In genomic region chr2:128433911-128434550, GRCh38 we compare ENCODE assay signal across 22 cellular contexts.
"Had no signal": no experiment of that assay in that cellular context is flagged by ENCODE, and none has a peak within 500 bp of the region (broad histone marks: within the 10 kb centered on the region; RNA-seq: fewer than 3 reads in every experiment).

No MANE protein-coding gene starts in this region.

- H3K27ac Mint-ChIP-seq: activated CD4-positive, alpha-beta T cell treated with anti-CD3 and anti-CD28 coated beads, Interleukin-2, amount 10 ng/mL, durations not matched to agents 24 days and 14 days; activated CD8-positive, alpha-beta T cell treated with anti-CD3 and anti-CD28 coated beads for 36 hours; activated naive CD4-positive, alpha-beta T cell treated with anti-CD3 and anti-CD28 coated beads, Interleukin-2, amount 50 U/mL, for 24 hours; dendritic cell treated with granulocyte-macrophage colony-stimulating factor and Interleukin-4, amounts not matched to agents 40 ng/mL and 50 ng/mL, for 4 days; immature natural killer cell; naive thymus-derived CD4-positive, alpha-beta T cell; T-helper 2 cell treated with Interferon-gamma antibody and Interleukin-4, amounts not matched to agents 5 μg/mL and 100 μg/mL, for 36 hours had no signal

- H3K36me3 ChIP-seq: adrenal gland, breast epithelium, esophagus squamous epithelium, upper lobe of left lung had no signal

- H3K4me1 ChIP-seq: adrenal gland, breast epithelium, esophagus squamous epithelium, upper lobe of left lung had no signal

- H3K4me3 ChIP-seq: adrenal gland, breast epithelium, esophagus squamous epithelium, upper lobe of left lung had no signal

- DNase-seq: activated CD4-positive, alpha-beta T cell treated with anti-CD3 and anti-CD28 coated beads, Interleukin-2, amount 10 ng/mL, durations not matched to agents 24 days and 14 days; activated CD4-positive, CD25-positive, alpha-beta regulatory T cell; activated CD8-positive, alpha-beta T cell treated with anti-CD3 and anti-CD28 coated beads for 36 hours; activated gamma-delta T cell; activated T-cell treated with anti-CD3 and anti-CD28 coated beads, Interleukin-2, amount 50 U/mL, for 4 hours; cerebellar nuclear complex; effector memory CD4-positive, alpha-beta T cell; esophagus squamous epithelium; immature natural killer cell; left cardiac atrium; mesendoderm; naive thymus-derived CD4-positive, alpha-beta T cell; nucleus accumbens; retina; stimulated activated naive CD8-positive, alpha-beta T cell treated with anti-CD3 and anti-CD28 coated beads, Interleukin-15, Interleukin-2, amounts not matched to agents 100 U/mL and 50 U/mL, for 24 hours; substantia nigra had no signal

- H3K27me3 ChIP-seq: adrenal gland, breast epithelium, upper lobe of left lung had no signal

- H3K4me3 Mint-ChIP-seq: activated CD4-positive, alpha-beta T cell treated with anti-CD3 and anti-CD28 coated beads, Interleukin-2, amount 10 ng/mL, durations not matched to agents 24 days and 14 days; activated CD8-positive, alpha-beta T cell treated with anti-CD3 and anti-CD28 coated beads for 36 hours; activated naive CD4-positive, alpha-beta T cell treated with anti-CD3 and anti-CD28 coated beads, Interleukin-2, amount 50 U/mL, for 24 hours; activated T-cell treated with anti-CD3 and anti-CD28 coated beads, Interleukin-2, amount 50 U/mL, for 4 hours; dendritic cell treated with granulocyte-macrophage colony-stimulating factor and Interleukin-4, amounts not matched to agents 40 ng/mL and 50 ng/mL, for 4 days; immature natural killer cell; naive thymus-derived CD4-positive, alpha-beta T cell; T-helper 2 cell treated with Interferon-gamma antibody and Interleukin-4, amounts not matched to agents 5 μg/mL and 100 μg/mL, for 36 hours had no signal

- H3K27ac ChIP-seq: adrenal gland, breast epithelium, esophagus squamous epithelium, upper lobe of left lung had no signal

- ATAC-seq: activated CD8-positive, alpha-beta T cell treated with anti-CD3 and anti-CD28 coated beads for 36 hours; activated T-cell treated with anti-CD3 and anti-CD28 coated beads, Interleukin-2, amount 50 U/mL, for 4 hours; left cardiac atrium; naive thymus-derived CD4-positive, alpha-beta T cell; stimulated activated naive CD8-positive, alpha-beta T cell treated with anti-CD3 and anti-CD28 coated beads, Interleukin-15, Interleukin-2, amounts not matched to agents 100 U/mL and 50 U/mL, for 24 hours had no signal

- H3K4me1 Mint-ChIP-seq: activated CD4-positive, alpha-beta T cell treated with anti-CD3 and anti-CD28 coated beads, Interleukin-2, amount 10 ng/mL, durations not matched to agents 24 days and 14 days; activated naive CD4-positive, alpha-beta T cell treated with anti-CD3 and anti-CD28 coated beads, Interleukin-2, amount 50 U/mL, for 24 hours; immature natural killer cell had no signal

- H3K36me3 Mint-ChIP-seq: activated naive CD4-positive, alpha-beta T cell treated with anti-CD3 and anti-CD28 coated beads, Interleukin-2, amount 50 U/mL, for 24 hours; immature natural killer cell; naive thymus-derived CD4-positive, alpha-beta T cell had no signal

- H3K9me3 ChIP-seq: esophagus squamous epithelium had no signal
